ENCODE assay signal across 1 cellular context in the genomic region with DNA sequence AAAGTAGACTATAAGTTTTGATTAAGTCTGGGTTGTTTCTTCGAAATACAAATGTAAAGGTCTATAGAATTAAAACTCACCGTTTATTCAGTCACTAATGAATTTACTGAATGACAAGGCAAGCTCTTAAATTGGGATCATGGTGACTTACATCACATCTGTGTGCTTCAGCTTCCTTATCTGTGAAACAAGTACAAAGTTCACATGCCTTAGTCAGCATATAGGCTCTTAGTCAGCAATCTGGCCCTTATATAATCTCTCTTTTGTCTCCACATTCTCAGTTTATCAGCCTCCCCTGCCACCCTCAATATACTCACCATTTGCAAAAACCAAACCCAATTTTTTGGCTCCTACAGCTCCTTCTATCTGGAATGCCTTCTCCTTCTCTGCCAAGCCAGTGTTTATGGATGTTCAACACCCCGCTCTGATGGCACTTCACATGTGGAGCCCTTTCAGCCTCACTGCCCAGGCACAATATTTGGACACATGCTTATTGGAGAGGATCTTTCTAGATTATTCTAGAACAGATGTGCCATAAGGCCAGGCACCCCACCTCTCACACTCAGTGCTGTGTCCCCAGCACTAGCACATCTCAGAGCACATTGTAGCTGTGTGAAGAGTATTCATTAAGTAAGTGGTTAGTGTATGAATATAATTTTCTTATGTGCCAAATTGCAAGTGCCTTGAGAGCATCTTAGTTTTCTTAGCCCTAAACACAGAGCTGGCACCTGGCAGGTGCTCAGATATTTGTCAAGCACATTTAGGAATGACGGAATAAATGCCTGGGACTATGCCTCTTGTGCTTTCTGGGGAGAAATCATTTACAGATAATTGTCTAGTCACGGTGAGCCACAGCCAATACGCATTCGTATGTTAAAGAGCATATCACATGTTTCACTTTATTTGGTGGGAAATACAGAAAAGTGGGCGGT.
A peak's percentile ranks its signal among the peaks of the same experiment; 100 is the strongest.
TF ChIP-seq lines count a peak whose summit lies in the region.

No MANE protein-coding gene starts in this region.

TF ChIP-seq in HepG2, 621 proteins besides CTCF, POLR2A, EP300 and RAD21 (continued from another document and continues in another):
- TF ChIP-seq, protein P1, sequence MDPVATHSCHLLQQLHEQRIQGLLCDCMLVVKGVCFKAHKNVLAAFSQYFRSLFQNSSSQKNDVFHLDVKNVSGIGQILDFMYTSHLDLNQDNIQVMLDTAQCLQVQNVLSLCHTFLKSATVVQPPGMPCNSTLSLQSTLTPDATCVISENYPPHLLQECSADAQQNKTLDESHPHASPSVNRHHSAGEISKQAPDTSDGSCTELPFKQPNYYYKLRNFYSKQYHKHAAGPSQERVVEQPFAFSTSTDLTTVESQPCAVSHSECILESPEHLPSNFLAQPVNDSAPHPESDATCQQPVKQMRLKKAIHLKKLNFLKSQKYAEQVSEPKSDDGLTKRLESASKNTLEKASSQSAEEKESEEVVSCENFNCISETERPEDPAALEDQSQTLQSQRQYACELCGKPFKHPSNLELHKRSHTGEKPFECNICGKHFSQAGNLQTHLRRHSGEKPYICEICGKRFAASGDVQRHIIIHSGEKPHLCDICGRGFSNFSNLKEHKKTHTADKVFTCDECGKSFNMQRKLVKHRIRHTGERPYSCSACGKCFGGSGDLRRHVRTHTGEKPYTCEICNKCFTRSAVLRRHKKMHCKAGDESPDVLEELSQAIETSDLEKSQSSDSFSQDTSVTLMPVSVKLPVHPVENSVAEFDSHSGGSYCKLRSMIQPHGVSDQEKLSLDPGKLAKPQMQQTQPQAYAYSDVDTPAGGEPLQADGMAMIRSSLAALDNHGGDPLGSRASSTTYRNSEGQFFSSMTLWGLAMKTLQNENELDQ (CRISPR knock-in tag; IDR thresholded peaks at IDR 0.05; ENCODE audit: borderline replicate concordance) = no peak
- TF ChIP-seq ZMYM2 (CRISPR knock-in tag; IDR thresholded peaks at IDR 0.05) (0 out of 2 replicates have a peak, but pooled peaks have one; percentile 50), BATF2 (CRISPR knock-in tag; IDR thresholded peaks at IDR 0.05) (no peak), ZNF562 (CRISPR knock-in tag; IDR thresholded peaks at IDR 0.05; ENCODE audit: borderline replicate concordance) (no peak), ZSCAN9 (CRISPR knock-in tag; IDR thresholded peaks at IDR 0.05; ENCODE audit: borderline replicate concordance) (peak; percentile 69; the same call in 1 of the 2 replicates), XBP1 (CRISPR knock-in tag; IDR thresholded peaks at IDR 0.05) (no peak), ZNF749 (CRISPR knock-in tag; IDR thresholded peaks at IDR 0.05; ENCODE audit: borderline replicate concordance) (no peak), AKAP8 (CRISPR knock-in tag; IDR thresholded peaks at IDR 0.05) (no peak), MEIS1 (CRISPR knock-in tag; IDR thresholded peaks at IDR 0.05; ENCODE audit: borderline replicate concordance) (no peak), ZNF230 (CRISPR knock-in tag; IDR thresholded peaks at IDR 0.05) (no peak), SRY (CRISPR knock-in tag; IDR thresholded peaks at IDR 0.05) (no peak), IKZF1 (IDR thresholded peaks at IDR 0.05) (no peak), PRDM15 (CRISPR knock-in tag; IDR thresholded peaks at IDR 0.05) (no peak), MTF2 (CRISPR knock-in tag; IDR thresholded peaks at IDR 0.05; ENCODE audit: borderline replicate concordance) (no peak), EHMT2 (IDR thresholded peaks at IDR 0.05; ENCODE audit: borderline replicate concordance, low read depth, low read length) (peak; percentile 81; the same call in 1 of the 2 replicates), ZSCAN22 (CRISPR knock-in tag; IDR thresholded peaks at IDR 0.05) (no peak), ZNF343 (CRISPR knock-in tag; IDR thresholded peaks at IDR 0.05) (no peak), AHR (CRISPR knock-in tag; IDR thresholded peaks at IDR 0.05) (no peak), ZNF660 (CRISPR knock-in tag; IDR thresholded peaks at IDR 0.05; ENCODE audit: borderline replicate concordance, low read depth) (no peak), PPARG (CRISPR knock-in tag; conservative IDR thresholded peaks at IDR 0.05) (peak; percentile 95), THYN1 (CRISPR knock-in tag; IDR thresholded peaks at IDR 0.05; ENCODE audit: borderline replicate concordance, low read depth) (no peak), ZFP82 (CRISPR knock-in tag; IDR thresholded peaks at IDR 0.05; ENCODE audit: borderline replicate concordance) (no peak), FIP1L1 (IDR thresholded peaks at IDR 0.05; ENCODE audit: borderline replicate concordance, insufficient read depth, low read depth, low read length) (no peak), AGO1 (IDR thresholded peaks at IDR 0.05; ENCODE audit: low read depth, low read length, poor library complexity, severe bottlenecking) (no peak), MTF1 (CRISPR knock-in tag; IDR thresholded peaks at IDR 0.05) (no peak), SNAI1 (CRISPR knock-in tag; IDR thresholded peaks at IDR 0.05; ENCODE audit: borderline replicate concordance) (no peak), ZNF747 (CRISPR knock-in tag; IDR thresholded peaks at IDR 0.05; ENCODE audit: borderline replicate concordance) (no peak), ZNF282 (IDR thresholded peaks at IDR 0.05; ENCODE audit: partially characterized antibody) (no peak), ZNF883 (CRISPR knock-in tag; IDR thresholded peaks at IDR 0.05; ENCODE audit: not compliant biosample characterization) (no peak), SRF (IDR thresholded peaks at IDR 0.05; ENCODE audit: low read depth, low read length) (no peak), SRSF1 (optimal IDR thresholded peaks at IDR 0.05; ENCODE audit: low read depth, low read length) (no peak), DZIP1 (CRISPR knock-in tag; IDR thresholded peaks at IDR 0.05) (no peak), YY1 (IDR thresholded peaks at IDR 0.05; ENCODE audit: insufficient read depth, insufficient replicate concordance, low read depth, low read length) (no peak), ZNF432 (CRISPR knock-in tag; IDR thresholded peaks at IDR 0.05; ENCODE audit: borderline replicate concordance) (no peak)
- TF ChIP-seq, protein P2, sequence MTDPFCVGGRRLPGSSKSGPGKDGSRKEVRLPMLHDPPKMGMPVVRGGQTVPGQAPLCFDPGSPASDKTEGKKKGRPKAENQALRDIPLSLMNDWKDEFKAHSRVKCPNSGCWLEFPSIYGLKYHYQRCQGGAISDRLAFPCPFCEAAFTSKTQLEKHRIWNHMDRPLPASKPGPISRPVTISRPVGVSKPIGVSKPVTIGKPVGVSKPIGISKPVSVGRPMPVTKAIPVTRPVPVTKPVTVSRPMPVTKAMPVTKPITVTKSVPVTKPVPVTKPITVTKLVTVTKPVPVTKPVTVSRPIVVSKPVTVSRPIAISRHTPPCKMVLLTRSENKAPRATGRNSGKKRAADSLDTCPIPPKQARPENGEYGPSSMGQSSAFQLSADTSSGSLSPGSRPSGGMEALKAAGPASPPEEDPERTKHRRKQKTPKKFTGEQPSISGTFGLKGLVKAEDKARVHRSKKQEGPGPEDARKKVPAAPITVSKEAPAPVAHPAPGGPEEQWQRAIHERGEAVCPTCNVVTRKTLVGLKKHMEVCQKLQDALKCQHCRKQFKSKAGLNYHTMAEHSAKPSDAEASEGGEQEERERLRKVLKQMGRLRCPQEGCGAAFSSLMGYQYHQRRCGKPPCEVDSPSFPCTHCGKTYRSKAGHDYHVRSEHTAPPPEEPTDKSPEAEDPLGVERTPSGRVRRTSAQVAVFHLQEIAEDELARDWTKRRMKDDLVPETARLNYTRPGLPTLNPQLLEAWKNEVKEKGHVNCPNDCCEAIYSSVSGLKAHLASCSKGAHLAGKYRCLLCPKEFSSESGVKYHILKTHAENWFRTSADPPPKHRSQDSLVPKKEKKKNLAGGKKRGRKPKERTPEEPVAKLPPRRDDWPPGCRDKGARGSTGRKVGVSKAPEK (CRISPR knock-in tag; IDR thresholded peaks at IDR 0.05; ENCODE audit: borderline replicate concordance) = 0 out of 2 replicates have a peak, but pooled peaks have one; percentile 25
- TF ChIP-seq, protein P3, sequence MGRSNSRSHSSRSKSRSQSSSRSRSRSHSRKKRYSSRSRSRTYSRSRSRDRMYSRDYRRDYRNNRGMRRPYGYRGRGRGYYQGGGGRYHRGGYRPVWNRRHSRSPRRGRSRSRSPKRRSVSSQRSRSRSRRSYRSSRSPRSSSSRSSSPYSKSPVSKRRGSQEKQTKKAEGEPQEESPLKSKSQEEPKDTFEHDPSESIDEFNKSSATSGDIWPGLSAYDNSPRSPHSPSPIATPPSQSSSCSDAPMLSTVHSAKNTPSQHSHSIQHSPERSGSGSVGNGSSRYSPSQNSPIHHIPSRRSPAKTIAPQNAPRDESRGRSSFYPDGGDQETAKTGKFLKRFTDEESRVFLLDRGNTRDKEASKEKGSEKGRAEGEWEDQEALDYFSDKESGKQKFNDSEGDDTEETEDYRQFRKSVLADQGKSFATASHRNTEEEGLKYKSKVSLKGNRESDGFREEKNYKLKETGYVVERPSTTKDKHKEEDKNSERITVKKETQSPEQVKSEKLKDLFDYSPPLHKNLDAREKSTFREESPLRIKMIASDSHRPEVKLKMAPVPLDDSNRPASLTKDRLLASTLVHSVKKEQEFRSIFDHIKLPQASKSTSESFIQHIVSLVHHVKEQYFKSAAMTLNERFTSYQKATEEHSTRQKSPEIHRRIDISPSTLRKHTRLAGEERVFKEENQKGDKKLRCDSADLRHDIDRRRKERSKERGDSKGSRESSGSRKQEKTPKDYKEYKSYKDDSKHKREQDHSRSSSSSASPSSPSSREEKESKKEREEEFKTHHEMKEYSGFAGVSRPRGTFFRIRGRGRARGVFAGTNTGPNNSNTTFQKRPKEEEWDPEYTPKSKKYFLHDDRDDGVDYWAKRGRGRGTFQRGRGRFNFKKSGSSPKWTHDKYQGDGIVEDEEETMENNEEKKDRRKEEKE (IDR thresholded peaks at IDR 0.05) = no peak
- TF ChIP-seq, protein P4, sequence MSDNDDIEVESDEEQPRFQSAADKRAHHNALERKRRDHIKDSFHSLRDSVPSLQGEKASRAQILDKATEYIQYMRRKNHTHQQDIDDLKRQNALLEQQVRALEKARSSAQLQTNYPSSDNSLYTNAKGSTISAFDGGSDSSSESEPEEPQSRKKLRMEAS (IDR thresholded peaks at IDR 0.05) = peak; percentile 34; the same call in 1 of the 2 replicates
- TF ChIP-seq, protein P5, sequence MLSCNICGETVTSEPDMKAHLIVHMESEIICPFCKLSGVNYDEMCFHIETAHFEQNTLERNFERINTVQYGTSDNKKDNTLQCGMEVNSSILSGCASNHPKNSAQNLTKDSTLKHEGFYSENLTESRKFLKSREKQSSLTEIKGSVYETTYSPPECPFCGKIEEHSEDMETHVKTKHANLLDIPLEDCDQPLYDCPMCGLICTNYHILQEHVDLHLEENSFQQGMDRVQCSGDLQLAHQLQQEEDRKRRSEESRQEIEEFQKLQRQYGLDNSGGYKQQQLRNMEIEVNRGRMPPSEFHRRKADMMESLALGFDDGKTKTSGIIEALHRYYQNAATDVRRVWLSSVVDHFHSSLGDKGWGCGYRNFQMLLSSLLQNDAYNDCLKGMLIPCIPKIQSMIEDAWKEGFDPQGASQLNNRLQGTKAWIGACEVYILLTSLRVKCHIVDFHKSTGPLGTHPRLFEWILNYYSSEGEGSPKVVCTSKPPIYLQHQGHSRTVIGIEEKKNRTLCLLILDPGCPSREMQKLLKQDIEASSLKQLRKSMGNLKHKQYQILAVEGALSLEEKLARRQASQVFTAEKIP (CRISPR knock-in tag; IDR thresholded peaks at IDR 0.05; ENCODE audit: borderline replicate concordance) = no peak
